Comparison of ENCODE assay signal across 9 cellular contexts in genomic region chr11:65478411-65479183, GRCh38. TPM values are rescaled to one million over a fixed set of nuclear protein-coding genes. Genes with fewer than 3 reads are reported as not detected.
DNase-seq lines count a peak whose midpoint lies in the region; ATAC-seq, FAIRE-seq and TF ChIP-seq lines count a peak whose summit lies in the region.
"Had no signal": no experiment of that assay in that cellular context is flagged by ENCODE, and none has a peak within 500 bp of the region (broad histone marks: within the 10 kb centered on the region; RNA-seq: fewer than 3 reads in every experiment).

No MANE protein-coding gene starts in this region.

- peak overlapping the region; percentile 100 for H4K91ac ChIP-seq in IMR-90 (ENCODE audit: insufficient read depth, low read depth, low read length)

- H3K9ac ChIP-seq in IMR-90 (ENCODE audit: low read depth, low read length): peak overlapping the region; percentile 77

- no peak for FAIRE-seq in GM12891 (lab: Jason Lieb, UNC)
- FAIRE-seq: bronchial epithelial cell had no signal

- in situ Hi-C loops in IMR-90 (cut with MboI; ENCODE audit: low sequenced_read_pairs): no loop called here

- CTCF ChIA-PET in IMR-90 (lab: Yijun Ruan, JAX): interaction anchor here (0.6 to 2.3 kb wide), 7 partner anchors 9 to 810 kb away, joined by 3 to 12 read pairs (median 6); partner anchors contain the start of genes MALAT1 and YIF1A
- CTCF ChIA-PET in naive thymus-derived CD4-positive, alpha-beta T cell (lab: Charles Lee): interaction anchor here (0.8 to 3.6 kb wide), 7 partner anchors 10 to 59 kb away, joined by 3 to 18 read pairs (median 3); partner anchors contain the start of gene MALAT1

- peak overlapping the region; percentile 98 for H3K4ac ChIP-seq in IMR-90 (ENCODE audit: low read depth, low read length)

- 0% methylated on average over 3 of the region's 33 CpGs; no CpG with 5 or more reads in 1 of the 2 experiments for WGBS in IMR-90 (ENCODE audit: extremely low coverage in 2 of 2, insufficient read length in 1 of 2), 2 experiments

- peak overlapping the region; percentile 91 for H3K27ac ChIP-seq in IMR-90 (ENCODE audit: insufficient read depth, low read length)
- H3K27ac ChIP-seq in effector memory CD4-positive, alpha-beta T cell (ENCODE audit: insufficient read depth, low read length, poor library complexity, severe bottlenecking): peak overlapping the region; percentile 42
- H3K27ac ChIP-seq in naive thymus-derived CD4-positive, alpha-beta T cell (ENCODE audit: low read depth, low read length): peak overlapping the region; percentile 37

- peak overlapping the region; percentile 65 for H4K5ac ChIP-seq in IMR-90 (ENCODE audit: low read depth, low read length)

- TF ChIP-seq RAD21 in IMR-90 (IDR thresholded peaks at IDR 0.05; ENCODE audit: low read length): no peak

- peak overlapping the region; percentile 95 for H2AK5ac ChIP-seq in IMR-90 (ENCODE audit: low read depth, low read length)

- H3K56ac ChIP-seq in IMR-90 (ENCODE audit: extremely low read depth, insufficient read depth, low read length): peak overlapping the region; percentile 74

- H3K18ac ChIP-seq in IMR-90 (ENCODE audit: low read depth, low read length): peak overlapping the region; percentile 75

- H2AK9ac ChIP-seq in IMR-90 (replicated peaks; ENCODE audit: low read depth, low read length, poor library complexity): peak overlapping the region; percentile 96

- H3K27me3 Mint-ChIP-seq in naive thymus-derived CD4-positive, alpha-beta T cell: peaks cover 0 to 4% (median 0%) of the 10 kb centered on the region in 5 donors

- peak overlapping the region in 5 of 9 donors; percentile 33 to 95 (median 63) for H3K27ac Mint-ChIP-seq in naive thymus-derived CD4-positive, alpha-beta T cell

- no peaks in the 10 kb centered on the region for H3K36me3 Mint-ChIP-seq in naive thymus-derived CD4-positive, alpha-beta T cell

- H2BK5ac ChIP-seq in IMR-90 (ENCODE audit: low read depth, low read length, poor library complexity, severe bottlenecking): peak overlapping the region; percentile 92

- H3K27me3 ChIP-seq in IMR-90 (ENCODE audit: control insufficient read depth, insufficient read depth, low read length): no peaks in the 10 kb centered on the region
- no peaks in the 10 kb centered on the region for H3K27me3 ChIP-seq in effector memory CD4-positive, alpha-beta T cell (replicated peaks; ENCODE audit: control insufficient read depth, insufficient read depth, low read length, poor library complexity, severe bottlenecking)
- H3K27me3 ChIP-seq in naive thymus-derived CD4-positive, alpha-beta T cell (ENCODE audit: control insufficient read depth in 2 of 2, insufficient read depth in 2 of 2, low read length in 2 of 2): no peaks in the 10 kb centered on the region

- no TSS peak for BruUV-seq in IMR-90 (replicated peaks; lab: Mats Ljungman, UMichigan)

- peak overlapping the region; percentile 2 for H3K4me3 ChIP-seq in IMR-90 (ENCODE audit: insufficient read depth, low read depth, low read length)
- no peak overlapping the region for H3K4me3 ChIP-seq in effector memory CD4-positive, alpha-beta T cell (ENCODE audit: insufficient read depth, low read depth, low read length, poor library complexity, severe bottlenecking)
- no peak overlapping the region for H3K4me3 ChIP-seq in naive thymus-derived CD4-positive, alpha-beta T cell (ENCODE audit: low read length)

- ATAC-seq in IMR-90 (ENCODE audit: low read depth) (peak; percentile 16), GM21723 (IDR thresholded peaks at IDR 0.05; ENCODE audit: unreplicated experiment) (no peak)
- ATAC-seq in naive thymus-derived CD4-positive, alpha-beta T cell: no peak

- peak overlapping the region; percentile 87 for H2BK20ac ChIP-seq in IMR-90 (ENCODE audit: low read depth, low read length)

- DNase-seq in 8988T (peak; percentile 55), IMR-90 (peak; percentile 73), GM12891 (ENCODE audit: insufficient read length, low spot score) (no peak), T1000 (lab: John Stamatoyannopoulos, UW) (no peak), ureter (ENCODE audit: low spot score) (no peak)
- DNase-seq in effector memory CD4-positive, alpha-beta T cell: no peak
- no peak for DNase-seq in naive thymus-derived CD4-positive, alpha-beta T cell

- peak overlapping the region; percentile 37 to 83 for H4K8ac ChIP-seq in IMR-90 (ENCODE audit: low read depth in 2 of 2, low read length in 2 of 2)

- peak overlapping the region in 8 of 10 donors; percentile 16 to 93 (median 60) for H3K4me3 Mint-ChIP-seq in naive thymus-derived CD4-positive, alpha-beta T cell

- dilution Hi-C loops in IMR-90 (cut with HindIII; ENCODE audit: low sequenced_read_pairs, unreplicated experiment): no loop called here

- peaks cover 7 to 62% of the 10 kb centered on the region in 2 experiments; a peak in 3 of 4 replicates for H3K79me1 ChIP-seq in IMR-90 (ENCODE audit: low read depth in 1 of 2, low read length in 2 of 2)

- intact Hi-C loops in IMR-90 (cut with micrococcal nuclease): no loop called here
- intact Hi-C loops in naive thymus-derived CD4-positive, alpha-beta T cell (cut with micrococcal nuclease): no loop called here

- peaks cover 0 to 2% (median 0%) of the 10 kb centered on the region in 11 donors for H3K9me3 Mint-ChIP-seq in naive thymus-derived CD4-positive, alpha-beta T cell

- peak overlapping the region; percentile 94 for H3K14ac ChIP-seq in IMR-90 (replicated peaks; ENCODE audit: low read depth, low read length)

- peak; percentile 75 for TF ChIP-seq POLR2A in IMR-90 (IDR thresholded peaks at IDR 0.05; ENCODE audit: low read depth, low read length)
- no peak for TF ChIP-seq POLR2A in GM12891 (IDR thresholded peaks at IDR 0.05; ENCODE audit: low read depth, low read length)

- no peaks in the 10 kb centered on the region for H4K20me1 ChIP-seq in IMR-90 (ENCODE audit: insufficient read depth, low read length)

- peak overlapping the region; percentile 90 for H2BK120ac ChIP-seq in IMR-90 (ENCODE audit: low read depth, low read length)

- peaks cover 3% of the 10 kb centered on the region for H3K9me1 ChIP-seq in IMR-90 (ENCODE audit: insufficient read depth, low read length)

- no peaks in the 10 kb centered on the region for H3K9me3 ChIP-seq in IMR-90 (ENCODE audit: control insufficient read depth, insufficient read depth, low read length)
- H3K9me3 ChIP-seq in effector memory CD4-positive, alpha-beta T cell (ENCODE audit: control insufficient read depth, low read length): no peaks in the 10 kb centered on the region
- no peaks in the 10 kb centered on the region for H3K9me3 ChIP-seq in naive thymus-derived CD4-positive, alpha-beta T cell (ENCODE audit: control insufficient read depth in 2 of 3, low read length in 3 of 3)

- peak overlapping the region; percentile 85 for H3K4me2 ChIP-seq in IMR-90 (ENCODE audit: low read depth, low read length)

- POLR2A ChIA-PET in IMR-90 (lab: Charles Lee; ENCODE audit: unreplicated experiment): interaction anchor here (0.6 to 7.2 kb wide), 7 partner anchors 9 to 56 kb away, joined by 3 to 494 read pairs (median 22); partner anchors contain the start of genes MALAT1 and NEAT1
- POLR2A ChIA-PET in naive thymus-derived CD4-positive, alpha-beta T cell (lab: Charles Lee): interaction anchor here (0.5 to 18.6 kb wide), 14 partner anchors 9 to 242 kb away, joined by 3 to 1164 read pairs (median 6); partner anchors contain the start of genes EHBP1L1, MALAT1, NEAT1 and SLC25A45

- peak overlapping the region; percentile 93 for H3K23ac ChIP-seq in IMR-90 (ENCODE audit: low read depth, low read length)

- H2AFZ ChIP-seq in IMR-90 (replicated peaks; ENCODE audit: low read length, poor library complexity): peak overlapping the region; percentile 85

- no peaks in the 10 kb centered on the region for H3K36me3 ChIP-seq in IMR-90 (ENCODE audit: control insufficient read depth, insufficient read depth, low read length)
- no peaks in the 10 kb centered on the region for H3K36me3 ChIP-seq in effector memory CD4-positive, alpha-beta T cell (ENCODE audit: control insufficient read depth, insufficient read depth, low read length)
- H3K36me3 ChIP-seq in naive thymus-derived CD4-positive, alpha-beta T cell (ENCODE audit: control insufficient read depth in 2 of 3, insufficient read depth in 3 of 3, low read length in 3 of 3): no peaks in the 10 kb centered on the region

- peaks cover 22% of the 10 kb centered on the region for H3K4me1 ChIP-seq in IMR-90 (ENCODE audit: control insufficient read depth, insufficient read depth, low read length)
- peaks cover 9% of the 10 kb centered on the region for H3K4me1 ChIP-seq in effector memory CD4-positive, alpha-beta T cell (ENCODE audit: control insufficient read depth, insufficient read depth, low read length, poor library complexity, severe bottlenecking)
- peaks cover 6 to 12% of the 10 kb centered on the region in 2 donors for H3K4me1 ChIP-seq in naive thymus-derived CD4-positive, alpha-beta T cell (ENCODE audit: control insufficient read depth in 2 of 2, insufficient read depth in 2 of 2, low read length in 2 of 2)

- no peak for TF ChIP-seq CTCF in IMR-90 (conservative IDR thresholded peaks at IDR 0.05; ENCODE audit: low read depth, low read length)

- peak overlapping the region; percentile 86; the same call in 2 of the 3 replicates for H2BK15ac ChIP-seq in IMR-90 (ENCODE audit: low read depth, low read length)

- peaks cover 8 to 32% (median 14%) of the 10 kb centered on the region in 7 donors for H3K4me1 Mint-ChIP-seq in naive thymus-derived CD4-positive, alpha-beta T cell

RNA-seq across cellular contexts. Expression of gene MALAT1, which starts 20.2 kb away (rescaled TPM):
- total RNA-seq in IMR-90 (2012; rRNA removed) (3,569 and 5,244 TPM in 2 replicates), ureter (19,443 TPM)
- polyA plus RNA-seq in IMR-90 (2012; rRNA removed): 430 and 636 TPM in 2 replicates
- polyA plus RNA-seq in IMR-90 (2012; cell fraction: cytosol; rRNA removed): 4.7 and 16.7 TPM in 2 replicates
- 481 and 5,232 TPM in 2 replicates for polyA plus RNA-seq in IMR-90 (2012; cell fraction: nucleus; rRNA removed; ENCODE audit: low replicate concordance)
- total RNA-seq in naive thymus-derived CD4-positive, alpha-beta T cell: over 10,000 TPM in 4 of 5 experiments, 1,000 to 10,000 TPM in 1; 8,375 to 32,234 (median 31,408) TPM
- 1,000 to 10,000 TPM in 1 of 2 donors, 100 to 1,000 TPM in 1; 734 to 5,106 TPM for polyA plus RNA-seq in naive thymus-derived CD4-positive, alpha-beta T cell
- polyA plus RNA-seq in GM12891 (2012; ENCODE audit: low read depth, missing spikeins): 839 TPM

RNA-seq across cellular contexts. Expression of gene SCYL1, which starts 46.3 kb away (rescaled TPM):
- total RNA-seq in IMR-90 (2012; rRNA removed) (95.8 and 96.4 TPM in 2 replicates), ureter (62.9 TPM)
- 150 and 172 TPM in 2 replicates for polyA plus RNA-seq in IMR-90 (2012; rRNA removed)
- 166 and 172 TPM in 2 replicates for polyA plus RNA-seq in IMR-90 (2012; cell fraction: cytosol; rRNA removed)
- polyA plus RNA-seq in IMR-90 (2012; cell fraction: nucleus; rRNA removed; ENCODE audit: low replicate concordance): 173 and 359 TPM in 2 replicates
- 10 to 100 TPM; 63.2 to 79.8 (median 70.4) TPM for total RNA-seq in naive thymus-derived CD4-positive, alpha-beta T cell
- 10 to 100 TPM; 27.0 to 69.1 TPM for polyA plus RNA-seq in naive thymus-derived CD4-positive, alpha-beta T cell
- polyA plus RNA-seq in GM12891 (2012; ENCODE audit: low read depth, missing spikeins): 33.4 TPM

RNA-seq across cellular contexts. Expression of gene NEAT1, which starts 56.0 kb away (rescaled TPM):
- total RNA-seq in IMR-90 (2012; rRNA removed) (30.1 and 38.0 TPM in 2 replicates), ureter (1,155 TPM)
- 56.3 and 114 TPM in 2 replicates for polyA plus RNA-seq in IMR-90 (2012; rRNA removed)
- polyA plus RNA-seq in IMR-90 (2012; cell fraction: cytosol; rRNA removed): 12.5 and 21.1 TPM in 2 replicates
- 237 and 1,050 TPM in 2 replicates for polyA plus RNA-seq in IMR-90 (2012; cell fraction: nucleus; rRNA removed; ENCODE audit: low replicate concordance)
- 1,000 to 10,000 TPM in 1 of 5 experiments, 100 to 1,000 TPM in 4; 358 to 1,454 (median 414) TPM for total RNA-seq in naive thymus-derived CD4-positive, alpha-beta T cell
- polyA plus RNA-seq in naive thymus-derived CD4-positive, alpha-beta T cell: 1 to 10 TPM; 2.5 to 2.6 TPM
- 373 TPM for polyA plus RNA-seq in GM12891 (2012; ENCODE audit: low read depth, missing spikeins)

Comparison
In these comparisons a context has a peak if more than half of its experiments do, and no peak if none do; other contexts are left out.
1. DNase-seq: peak in 8988T (single experiment) and IMR-90 (single experiment); none in effector memory CD4-positive, alpha-beta T cell (0 of 3), naive thymus-derived CD4-positive, alpha-beta T cell (0 of 9), GM12891 (single experiment), T1000 (single experiment) and ureter (single experiment).
2. H3K27ac ChIP-seq: peak in every context shown above with its lines; median percentile 91 in IMR-90; 42 in effector memory CD4-positive, alpha-beta T cell; 37 in naive thymus-derived CD4-positive, alpha-beta T cell.